15 cellular contexts compared by ENCODE assay signal in genomic region chr12:58608711-58609110, GRCh38.
"Had no signal": no experiment of that assay in that cellular context is flagged by ENCODE, and none has a peak within 500 bp of the region (broad histone marks: within the 10 kb centered on the region; RNA-seq: fewer than 3 reads in every experiment).

No MANE protein-coding gene starts in this region.

- H3K4me3 ChIP-seq: right lobe of liver, stomach, testis, upper lobe of left lung had no signal

- H3K9me3 ChIP-seq: right lobe of liver, stomach, testis, upper lobe of left lung had no signal

- H3K27ac Mint-ChIP-seq: activated CD4-positive, alpha-beta T cell treated with anti-CD3 and anti-CD28 coated beads, Interleukin-2, amount 10 ng/mL, durations not matched to agents 7 days and 5 days; activated naive CD8-positive, alpha-beta T cell; activated T-cell treated with anti-CD3 and anti-CD28 coated beads, Interleukin-2, amount 50 U/mL, for 72 hours; memory B cell; T-helper 17 cell had no signal

- H3K27me3 ChIP-seq: right lobe of liver, stomach, testis, upper lobe of left lung had no signal

- H3K36me3 Mint-ChIP-seq: activated naive CD8-positive, alpha-beta T cell; memory B cell had no signal

- FAIRE-seq: bronchial epithelial cell had no signal

- H3K4me1 ChIP-seq: right lobe of liver, stomach, upper lobe of left lung had no signal

- DNase-seq: activated CD4-positive, alpha-beta T cell treated with anti-CD3 and anti-CD28 coated beads, Interleukin-2, amount 10 ng/mL, durations not matched to agents 7 days and 5 days; activated CD8-positive, alpha-beta memory T cell treated with anti-CD3 and anti-CD28 coated beads, Interleukin-2, amount 50 U/mL, for 48 hours; activated gamma-delta T cell; activated T-cell treated with anti-CD3 and anti-CD28 coated beads, Interleukin-2, amount 50 U/mL, for 72 hours; kidney glomerular epithelial cell; left ventricle myocardium superior; right lobe of liver; stomach; T-helper 17 cell; testis; upper lobe of left lung had no signal

- H3K27ac ChIP-seq: epithelial cell of prostate, right lobe of liver, stomach, testis, upper lobe of left lung had no signal

- H3K4me3 Mint-ChIP-seq: activated CD4-positive, alpha-beta T cell treated with anti-CD3 and anti-CD28 coated beads, Interleukin-2, amount 10 ng/mL, durations not matched to agents 7 days and 5 days; activated naive CD8-positive, alpha-beta T cell; activated T-cell treated with anti-CD3 and anti-CD28 coated beads, Interleukin-2, amount 50 U/mL, for 72 hours; memory B cell; T-helper 17 cell had no signal

- H3K27me3 Mint-ChIP-seq: activated CD4-positive, alpha-beta T cell treated with anti-CD3 and anti-CD28 coated beads, Interleukin-2, amount 10 ng/mL, durations not matched to agents 7 days and 5 days; memory B cell; T-helper 17 cell had no signal

- H3K4me1 Mint-ChIP-seq: activated CD4-positive, alpha-beta T cell treated with anti-CD3 and anti-CD28 coated beads, Interleukin-2, amount 10 ng/mL, durations not matched to agents 7 days and 5 days; memory B cell; T-helper 17 cell had no signal

- H3K36me3 ChIP-seq: right lobe of liver, stomach, upper lobe of left lung had no signal
